ENCODE assay signal across 1 cellular context in the genomic region with DNA sequence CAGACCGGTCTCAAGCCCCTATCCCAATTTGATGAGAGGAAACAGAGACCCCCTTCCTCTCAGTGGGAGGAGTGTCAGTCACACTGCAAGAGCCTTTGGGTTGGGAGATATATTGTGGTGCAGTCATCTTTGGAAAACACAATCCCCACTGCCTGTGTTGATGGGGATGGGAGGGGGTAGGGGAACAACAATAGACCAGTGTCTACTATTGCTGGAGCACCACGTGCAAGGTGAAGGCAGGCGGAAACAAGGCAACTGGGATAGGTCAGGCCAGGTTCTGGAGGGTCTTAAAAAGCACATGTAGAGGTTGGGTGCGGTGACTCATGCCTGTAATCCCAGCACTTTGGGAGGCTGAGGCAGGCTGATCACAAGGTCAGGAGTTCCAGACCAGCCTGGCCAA.
TF ChIP-seq lines count a peak whose summit lies in the region.

No MANE protein-coding gene starts in this region.

TF ChIP-seq in H1, 55 proteins besides CTCF, POLR2A, EP300 and RAD21:
- TF ChIP-seq TAF1 (IDR thresholded peaks at IDR 0.05; ENCODE audit: low read depth, low read length) (no peak), CTBP2 (IDR thresholded peaks at IDR 0.05; ENCODE audit: borderline replicate concordance, insufficient read depth, insufficient read length, low read length) (no peak), FOSL1 (IDR thresholded peaks at IDR 0.05; ENCODE audit: insufficient read depth, low read depth, low read length) (no peak), JUN (IDR thresholded peaks at IDR 0.05; ENCODE audit: low read depth, low read length) (no peak), RNF2 (IDR thresholded peaks at IDR 0.05; ENCODE audit: borderline replicate concordance, low read depth, low read length, missing control alignments, poor library complexity, severe bottlenecking) (no peak)
